1 cellular context compared by ENCODE assay signal in genomic region chr11:123694551-123694950, GRCh38.
TF ChIP-seq lines count a peak whose summit lies in the region.

No MANE protein-coding gene starts in this region.

TF ChIP-seq in GM23338, 12 proteins besides CTCF, POLR2A, EP300 and RAD21 (continued from another document):
- TF ChIP-seq ZNF462 (CRISPR knock-in tag; IDR thresholded peaks at IDR 0.05) (no peak), REST (IDR thresholded peaks at IDR 0.05; ENCODE audit: unreplicated experiment) (no peak), STAT1 (IDR thresholded peaks at IDR 0.05; ENCODE audit: unreplicated experiment) (no peak), CREB1 (CRISPR knock-in tag; IDR thresholded peaks at IDR 0.05; ENCODE audit: low read depth) (no peak), EZH2phosphoT487 (IDR thresholded peaks at IDR 0.05; ENCODE audit: unreplicated experiment) (no peak), ETS1 (IDR thresholded peaks at IDR 0.05) (no peak), POLR2AphosphoS5 (IDR thresholded peaks at IDR 0.05; ENCODE audit: low read depth) (no peak), EZH2 (IDR thresholded peaks at IDR 0.05; ENCODE audit: low read depth, unreplicated experiment) (no peak), JUNB (IDR thresholded peaks at IDR 0.05; ENCODE audit: unreplicated experiment) (no peak)
